ENCODE assay signal across 13 cellular contexts in genomic region chr11:35723493-35724284, GRCh38.
DNase-seq lines count a peak whose midpoint lies in the region; ATAC-seq, FAIRE-seq and TF ChIP-seq lines count a peak whose summit lies in the region.
"Had no signal": no experiment of that assay in that cellular context is flagged by ENCODE, and none has a peak within 500 bp of the region (broad histone marks: within the 10 kb centered on the region; RNA-seq: fewer than 3 reads in every experiment).

No MANE protein-coding gene starts in this region.

- no peak overlapping the region for H3K4me3 ChIP-seq in A549
- H3K4me3 ChIP-seq: gastroesophageal sphincter had no signal

- H3K9me3 ChIP-seq in A549: no peaks in the 10 kb centered on the region
- H3K9me3 ChIP-seq: gastroesophageal sphincter had no signal

- H3K27ac ChIP-seq in A549 (no peak overlapping the region), epithelial cell of prostate (no peak overlapping the region)
- H3K27ac ChIP-seq: gastroesophageal sphincter had no signal

- DNase-seq in A549 (ENCODE audit: low read depth in 1 of 2, low spot score in 1 of 2) (no peak), epithelial cell of prostate (ENCODE audit: low read depth, low spot score) (peak; percentile 8), NCI-H524 (lab: John Stamatoyannopoulos, UW) (no peak), NCI-H524 treated with DMSO at 0.1 percent for 48 hours (lab: John Stamatoyannopoulos, UW) (no peak), SHP77 (lab: John Stamatoyannopoulos, UW) (no peak), frontal cortex (ENCODE audit: low spot score in 2 of 2) (no peak)
- DNase-seq: activated T-cell treated with anti-CD3 and anti-CD28 coated beads, Interleukin-2, amount 50 U/mL, for 72 hours; KG1; left cardiac atrium; stimulated activated naive CD8-positive, alpha-beta T cell treated with anti-CD3 and anti-CD28 coated beads, Interleukin-15, Interleukin-2, amounts not matched to agents 100 U/mL and 50 U/mL, for 24 hours had no signal

- H3K4me2 ChIP-seq in A549: no peak overlapping the region

- ATAC-seq in A549 (no peak), GM21423 (IDR thresholded peaks at IDR 0.05; ENCODE audit: unreplicated experiment) (peak; percentile 64)
- ATAC-seq: activated T-cell treated with anti-CD3 and anti-CD28 coated beads, Interleukin-2, amount 50 U/mL, for 72 hours; gastroesophageal sphincter; left cardiac atrium; stimulated activated naive CD8-positive, alpha-beta T cell treated with anti-CD3 and anti-CD28 coated beads, Interleukin-15, Interleukin-2, amounts not matched to agents 100 U/mL and 50 U/mL, for 24 hours had no signal

- CTCF ChIA-PET in A549 (lab: Yijun Ruan, JAX): interaction anchor here (1.1 kb wide), 1 partner anchor 98 kb away, joined by 3 read pairs; no protein-coding TSS in a partner anchor

- 93% methylated on average over 3 of the region's 3 CpGs for WGBS in A549 (ENCODE audit: missing lambda C conversion rate)

- TF ChIP-seq EP300 in A549 (IDR thresholded peaks at IDR 0.05): no peak
- TF ChIP-seq EP300 in Ishikawa (IDR thresholded peaks at IDR 0.05; ENCODE audit: borderline replicate concordance): no peak

- 0 out of 3 replicates have a peak, but pooled peaks cover 7% of the 10 kb centered on the region for H3K4me1 ChIP-seq in A549

- POLR2A ChIA-PET in A549 (lab: Yijun Ruan, JAX): no interaction called here

- TF ChIP-seq RAD21 in A549 (conservative IDR thresholded peaks at IDR 0.05 in 1 of 2, IDR thresholded peaks at IDR 0.05 in 1 of 2): no peak
- no peak for TF ChIP-seq RAD21 in Ishikawa (IDR thresholded peaks at IDR 0.05; ENCODE audit: low read depth)

- no peak for TF ChIP-seq POLR2A in A549 (IDR thresholded peaks at IDR 0.05; ENCODE audit: low read length)

- no peak for TF ChIP-seq CTCF in A549 (IDR thresholded peaks at IDR 0.05)

- FAIRE-seq in A549 (lab: Jason Lieb, UNC): no peak
- no peak for FAIRE-seq in frontal cortex (lab: Jason Lieb, UNC)

TF ChIP-seq in A549, 52 proteins besides CTCF, POLR2A, EP300 and RAD21:
- TF ChIP-seq MAZ (IDR thresholded peaks at IDR 0.05; ENCODE audit: borderline replicate concordance, low read depth, low read length): no peak
- TF ChIP-seq REST (IDR thresholded peaks at IDR 0.05): peak; percentile 83
TF ChIP-seq in A549: peak in this region for 1.

TF ChIP-seq in Ishikawa, 13 proteins besides CTCF, POLR2A, EP300 and RAD21:
- TF ChIP-seq CEBPB (IDR thresholded peaks at IDR 0.05): no peak
- TF ChIP-seq USF1 (IDR thresholded peaks at IDR 0.05): no peak
- peak; percentile 88 for TF ChIP-seq REST (IDR thresholded peaks at IDR 0.05; ENCODE audit: low read depth)
